In genomic region chr14:31071151-31071550, GRCh38 we compare ENCODE assay signal across 15 cellular contexts. TPM values are rescaled to one million over a fixed set of nuclear protein-coding genes. Genes with fewer than 3 reads are reported as not detected.
DNase-seq lines count a peak whose midpoint lies in the region; TF ChIP-seq lines count a peak whose summit lies in the region.
"Had no signal": no experiment of that assay in that cellular context is flagged by ENCODE, and none has a peak within 500 bp of the region (broad histone marks: within the 10 kb centered on the region; RNA-seq: fewer than 3 reads in every experiment).

No MANE protein-coding gene starts in this region.

- H3K79me1 ChIP-seq in mesenchymal stem cell (replicated peaks; ENCODE audit: low read length, poor library complexity, severe bottlenecking) = no peaks in the 10 kb centered on the region

- no peak overlapping the region for H3K23ac ChIP-seq in mesenchymal stem cell (ENCODE audit: low read length in 2 of 2)

- no peaks in the 10 kb centered on the region for H3K9me3 ChIP-seq in mesenchymal stem cell (ENCODE audit: control insufficient read depth, low read length)
- H3K9me3 ChIP-seq: BE2C had no signal

- H3K9ac ChIP-seq in mesenchymal stem cell (ENCODE audit: low read length) = no peak overlapping the region

- no peak overlapping the region for H2BK12ac ChIP-seq in mesenchymal stem cell (ENCODE audit: low read length in 2 of 2)

- H3K4ac ChIP-seq in mesenchymal stem cell (ENCODE audit: low read depth in 1 of 2, low read length in 2 of 2) = no peak overlapping the region

- no peak overlapping the region for H3K4me2 ChIP-seq in mesenchymal stem cell (ENCODE audit: low read length, poor library complexity, severe bottlenecking)

- no peak overlapping the region for H2BK120ac ChIP-seq in mesenchymal stem cell (ENCODE audit: low read depth, low read length)

- no peak overlapping the region for H3K14ac ChIP-seq in mesenchymal stem cell (ENCODE audit: low read length in 2 of 2)

- H3K36me3 ChIP-seq in mesenchymal stem cell (ENCODE audit: control insufficient read depth in 1 of 2, insufficient read depth in 2 of 2, low read depth in 1 of 2, low read length in 2 of 2) = peaks cover 0 to 4% of the 10 kb centered on the region in 2 experiments
- H3K36me3 ChIP-seq: BE2C had no signal

- H3K27me3 ChIP-seq in mesenchymal stem cell (ENCODE audit: control insufficient read depth in 1 of 2, insufficient read depth in 1 of 2, low read length in 2 of 2) = no peaks in the 10 kb centered on the region
- H3K27me3 ChIP-seq: BE2C had no signal

- 100% methylated on average over 1 of the region's 2 CpGs for WGBS in mesenchymal stem cell

- peaks cover 20% of the 10 kb centered on the region for H3K4me1 Mint-ChIP-seq in HFFc6 (ENCODE audit: low read depth)
- H3K4me1 Mint-ChIP-seq in endothelial cell (ENCODE audit: unreplicated experiment) = no peaks in the 10 kb centered on the region
- H3K4me1 Mint-ChIP-seq in glutamatergic neuron (ENCODE audit: low read depth, unreplicated experiment) = no peaks in the 10 kb centered on the region
- H3K4me1 Mint-ChIP-seq in mesothelial cell of epicardium = peaks cover 5% of the 10 kb centered on the region

- H4K8ac ChIP-seq in mesenchymal stem cell (ENCODE audit: low read length) = no peak overlapping the region

- peak; percentile 55 for DNase-seq in EH (ENCODE audit: low read depth)
- peak; percentile 19 for DNase-seq in HFFc6
- peak; percentile 76 for DNase-seq in amniotic epithelial cell (ENCODE audit: low read depth)
- peak; percentile 45 for DNase-seq in mesenchymal stem cell
- no peak for DNase-seq in endothelial cell (ENCODE audit: low spot score)
- DNase-seq in glutamatergic neuron = no peak
- no peak for DNase-seq in mesothelial cell of epicardium (ENCODE audit: low spot score in 2 of 2, unreplicated experiment in 2 of 2)
- DNase-seq in HCEC 1CT = no peak
- DNase-seq: BE2C; CD8-positive, alpha-beta T cell; COR-L47; DMS153; DMS79 treated with DMSO at 0.1 percent for 48 hours; GDM1 had no signal

- peak overlapping the region; percentile 35 for H3K27ac ChIP-seq in mesenchymal stem cell (ENCODE audit: low read length, poor library complexity, severe bottlenecking)
- H3K27ac ChIP-seq: C4-2B had no signal

- peaks cover 13% of the 10 kb centered on the region for H3K36me3 Mint-ChIP-seq in HFFc6 (ENCODE audit: low read depth)
- H3K36me3 Mint-ChIP-seq in endothelial cell (ENCODE audit: low read depth, unreplicated experiment) = peaks cover 12% of the 10 kb centered on the region
- H3K36me3 Mint-ChIP-seq in glutamatergic neuron (ENCODE audit: unreplicated experiment) = peaks cover 3% of the 10 kb centered on the region
- H3K36me3 Mint-ChIP-seq in mesothelial cell of epicardium = peaks cover 18% of the 10 kb centered on the region

- no peak overlapping the region for H2BK5ac ChIP-seq in mesenchymal stem cell (ENCODE audit: low read depth, low read length, poor library complexity, severe bottlenecking)

- no peak overlapping the region for H4K91ac ChIP-seq in mesenchymal stem cell (ENCODE audit: low read length)

- no peak overlapping the region for H3K18ac ChIP-seq in mesenchymal stem cell (ENCODE audit: low read depth in 1 of 2, low read length in 2 of 2)

- no peak overlapping the region for H2AFZ ChIP-seq in mesenchymal stem cell (ENCODE audit: low read depth, low read length)

- H3K9me3 Mint-ChIP-seq in HFFc6 (no peaks in the 10 kb centered on the region), endothelial cell (ENCODE audit: unreplicated experiment) (no peaks in the 10 kb centered on the region), glutamatergic neuron (ENCODE audit: unreplicated experiment) (no peaks in the 10 kb centered on the region), mesothelial cell of epicardium (peaks cover 10% of the 10 kb centered on the region)

- H3K27me3 Mint-ChIP-seq in HFFc6 (ENCODE audit: insufficient read depth) = no peaks in the 10 kb centered on the region; the same call in 1 of the 2 replicates
- H3K27me3 Mint-ChIP-seq in endothelial cell (ENCODE audit: unreplicated experiment) = no peaks in the 10 kb centered on the region
- H3K27me3 Mint-ChIP-seq in glutamatergic neuron (ENCODE audit: unreplicated experiment) = no peaks in the 10 kb centered on the region
- H3K27me3 Mint-ChIP-seq in mesothelial cell of epicardium (ENCODE audit: low read depth) = no peaks in the 10 kb centered on the region

- peaks cover 4% of the 10 kb centered on the region for H3K4me1 ChIP-seq in mesenchymal stem cell (ENCODE audit: control insufficient read depth, insufficient read depth, low read depth, low read length)
- H3K4me1 ChIP-seq: BE2C had no signal

- no peak overlapping the region for H3K4me3 ChIP-seq in mesenchymal stem cell (ENCODE audit: insufficient read depth in 1 of 2, low read depth in 1 of 2, low read length in 2 of 2)

- H2BK15ac ChIP-seq in mesenchymal stem cell (ENCODE audit: low read depth, poor library complexity, severe bottlenecking) = no peak overlapping the region

- peak overlapping the region; percentile 87 for H3K27ac Mint-ChIP-seq in HFFc6
- H3K27ac Mint-ChIP-seq in endothelial cell (ENCODE audit: unreplicated experiment) = no peak overlapping the region
- no peak overlapping the region for H3K27ac Mint-ChIP-seq in glutamatergic neuron (ENCODE audit: unreplicated experiment)
- H3K27ac Mint-ChIP-seq in mesothelial cell of epicardium = no peak overlapping the region
- H3K27ac Mint-ChIP-seq: CD8-positive, alpha-beta T cell had no signal

- no peak for TF ChIP-seq CTCF in HFFc6 (IDR thresholded peaks at IDR 0.05)
- TF ChIP-seq CTCF in endothelial cell (IDR thresholded peaks at IDR 0.05; ENCODE audit: unreplicated experiment) = no peak
- TF ChIP-seq CTCF in glutamatergic neuron (IDR thresholded peaks at IDR 0.05; ENCODE audit: partially characterized antibody, unreplicated experiment) = no peak
- TF ChIP-seq CTCF in mesothelial cell of epicardium (IDR thresholded peaks at IDR 0.05; ENCODE audit: unreplicated experiment) = no peak

- H3K4me3 Mint-ChIP-seq in HFFc6 (no peak overlapping the region), endothelial cell (ENCODE audit: unreplicated experiment) (no peak overlapping the region), glutamatergic neuron (ENCODE audit: unreplicated experiment) (no peak overlapping the region), mesothelial cell of epicardium (no peak overlapping the region)
- H3K4me3 Mint-ChIP-seq: CD8-positive, alpha-beta T cell had no signal

- no peak overlapping the region for H2AK5ac ChIP-seq in mesenchymal stem cell (ENCODE audit: low read length, severe bottlenecking)

RNA-seq across cellular contexts. Expression of gene STRN3, which starts 45.0 kb away (rescaled TPM):
- 10 to 100 TPM; 34.5 to 40.6 (median 38.6) TPM for total RNA-seq in HFFc6 (2021; fragmentation: NEBNext Ultra II Directional; extraction: Animal tissue kit (Norgen Biotek cat#: 25700))
- 19.4 TPM for polyA plus RNA-seq in mesenchymal stem cell (2013, experiment 1 of 2)
- 20.0 TPM for polyA plus RNA-seq in mesenchymal stem cell (2013, experiment 2 of 2)
- total RNA-seq in endothelial cell (ENCODE audit: unreplicated experiment) = 42.7 TPM
- total RNA-seq in glutamatergic neuron (ENCODE audit: unreplicated experiment) = 58.1 TPM
- total RNA-seq in mesothelial cell of epicardium = 58.1 to 60.6 TPM (median 59.9 TPM) in 3 replicates

RNA-seq across cellular contexts. Expression of gene AP4S1, which starts 45.7 kb away (rescaled TPM):
- 10 to 100 TPM in 1 of 6 experiments, 1 to 10 TPM in 5; 6.5 to 10.0 (median 7.5) TPM for total RNA-seq in HFFc6 (2021; fragmentation: NEBNext Ultra II Directional; extraction: Animal tissue kit (Norgen Biotek cat#: 25700))
- 6.7 TPM for polyA plus RNA-seq in mesenchymal stem cell (2013, experiment 1 of 2)
- 7.0 TPM for polyA plus RNA-seq in mesenchymal stem cell (2013, experiment 2 of 2)
- total RNA-seq in endothelial cell (ENCODE audit: unreplicated experiment) (9.2 TPM), glutamatergic neuron (ENCODE audit: unreplicated experiment) (6.9 TPM), mesothelial cell of epicardium (9.3 to 11.6 TPM (median 10.4 TPM) in 3 replicates)

Comparison
In these comparisons a context has a peak if more than half of its experiments do, and no peak if none do; other contexts are left out.
1. DNase-seq: peak in EH (single experiment), HFFc6 (single experiment), amniotic epithelial cell (single experiment) and mesenchymal stem cell (single experiment); none in endothelial cell (single experiment), glutamatergic neuron (single experiment), mesothelial cell of epicardium (0 of 2) and HCEC 1CT (single experiment).